Comparison of ENCODE assay signal across 8 cellular contexts in genomic region chr7:98399903-98400537, GRCh38. TPM values are rescaled to one million over a fixed set of nuclear protein-coding genes. Genes with fewer than 3 reads are reported as not detected.
A peak's percentile ranks its signal among the peaks of the same experiment; 100 is the strongest.
DNase-seq lines count a peak whose midpoint lies in the region; ATAC-seq and TF ChIP-seq lines count a peak whose summit lies in the region.

No MANE protein-coding gene starts in this region.

- peak overlapping the region; percentile 52 for H3K4me3 Mint-ChIP-seq in memory B cell

- H3K4me1 Mint-ChIP-seq in memory B cell, result peaks cover 6% of the 10 kb centered on the region

- no peaks in the 10 kb centered on the region for H3K36me3 Mint-ChIP-seq in memory B cell

- DNase-seq in AG04450 (ENCODE audit: low read depth, low spot score) (no peak), H7 (no peak), astrocyte of the cerebellum (ENCODE audit: low read depth) (no peak), memory B cell (ENCODE audit: low spot score in 2 of 2) (no peak), GDM1 (lab: John Stamatoyannopoulos, UW) (no peak), GM13977 (ENCODE audit: low spot score) (no peak), NCI-H2171 (lab: John Stamatoyannopoulos, UW) (no peak)

- POLR2A ChIA-PET in AG04450 (lab: Yijun Ruan, JAX), result no interaction called here

- H3K9me3 ChIP-seq in AG04450 (ENCODE audit: control insufficient read depth, insufficient read depth, low read length), result no peaks in the 10 kb centered on the region

- no peak overlapping the region for H3K27ac ChIP-seq in AG04450 (ENCODE audit: low read depth, low read length)

- H3K27me3 ChIP-seq in AG04450 (ENCODE audit: control insufficient read depth, insufficient read depth, low read length) (peaks cover 10% of the 10 kb centered on the region), H7 (ENCODE audit: control insufficient read depth, insufficient read depth, low read length) (no peaks in the 10 kb centered on the region)

- H3K27ac Mint-ChIP-seq in memory B cell, result peak overlapping the region; percentile 79

- H3K4me3 ChIP-seq in AG04450 (ENCODE audit: low read depth, low read length) (peak overlapping the region; percentile 64), H7 (ENCODE audit: insufficient read depth, low read depth, low read length) (peak overlapping the region; percentile 95), astrocyte of the cerebellum (ENCODE audit: low read depth, low read length) (peak overlapping the region; percentile 60)

- no peaks in the 10 kb centered on the region for H3K9me3 Mint-ChIP-seq in memory B cell

- CTCF ChIA-PET in AG04450 (lab: Charles Lee), result no interaction called here

- ATAC-seq in memory B cell (ENCODE audit: low read depth), result no peak
- no peak for ATAC-seq in HG03159 (IDR thresholded peaks at IDR 0.05; ENCODE audit: unreplicated experiment)

- TF ChIP-seq CTCF in AG04450 (IDR thresholded peaks at IDR 0.05; ENCODE audit: low read depth, low read length), result no peak
- no peak for TF ChIP-seq CTCF in astrocyte of the cerebellum (IDR thresholded peaks at IDR 0.05; ENCODE audit: low read depth, low read length, missing control alignments)
- TF ChIP-seq CTCF in GM13977 (IDR thresholded peaks at IDR 0.05; ENCODE audit: extremely low read depth, insufficient read depth, missing control alignments), result no peak

- in situ Hi-C loops in astrocyte of the cerebellum (cut with HindIII; ENCODE audit: low sequenced_read_pairs), result no loop called here
- in situ Hi-C loops in GM13977 (cut with MboI; ENCODE audit: low pct_unique_long_range_greater_than_20kb, low sequenced_read_pairs, unreplicated experiment), result no loop called here

- H3K36me3 ChIP-seq in H7 (replicated peaks; ENCODE audit: control insufficient read depth, insufficient read depth, low read length), result no peaks in the 10 kb centered on the region

- peaks cover 21% of the 10 kb centered on the region for H3K27me3 Mint-ChIP-seq in memory B cell

RNA-seq across cellular contexts. Expression of gene BAIAP2L1, which starts 0.9 kb away (rescaled TPM):
- polyA plus RNA-seq in AG04450 (2011; rRNA removed), result 3.9 and 4.1 TPM in 2 replicates
- 3.6 and 4.6 TPM in 2 replicates for polyA minus RNA-seq in AG04450 (2011; rRNA and poly(A)+ RNA removed)
- total RNA-seq in H7 (2014; rRNA removed; shearing (Covaris generic)), result 16.6 and 24.9 TPM in 2 replicates
